Comparison of ENCODE assay signal across 18 cellular contexts in genomic region chr12:30110505-30110904, GRCh38.
DNase-seq lines count a peak whose midpoint lies in the region; ATAC-seq, FAIRE-seq and TF ChIP-seq lines count a peak whose summit lies in the region.
"Had no signal": no experiment of that assay in that cellular context is flagged by ENCODE, and none has a peak within 500 bp of the region (broad histone marks: within the 10 kb centered on the region; RNA-seq: fewer than 3 reads in every experiment).

No MANE protein-coding gene starts in this region.

- H3K4me2 ChIP-seq in endothelial cell of umbilical vein (ENCODE audit: insufficient read depth, low read length) (no peak overlapping the region), trophoblast cell (ENCODE audit: low read length) (no peak overlapping the region)
- H3K4me2 ChIP-seq: BLaER1 treated with 17β-estradiol and CSF1 and Interleukin-3, amounts not matched to agents 10 nM and 100 nM had no signal

- TF ChIP-seq CTCF in endothelial cell of umbilical vein (IDR thresholded peaks at IDR 0.05; ENCODE audit: extremely low read depth in 1 of 2, insufficient read depth in 1 of 2, low read depth in 1 of 2, low read length in 2 of 2): no peak
- TF ChIP-seq CTCF in colonic mucosa (IDR thresholded peaks at IDR 0.05): no peak

- no peak overlapping the region for H4K8ac ChIP-seq in trophoblast cell (ENCODE audit: low read depth, low read length)

- ATAC-seq in Right ventricle myocardium superior (ENCODE audit: poor library complexity) (no peak), left cardiac atrium (no peak)
- ATAC-seq: CD8-positive, alpha-beta T cell; GM12878; HCT116 had no signal

- H3K27me3 ChIP-seq in endothelial cell of umbilical vein (ENCODE audit: control insufficient read depth in 2 of 2, insufficient read depth in 2 of 2, low read length in 2 of 2): no peaks in the 10 kb centered on the region
- no peaks in the 10 kb centered on the region for H3K27me3 ChIP-seq in trophoblast cell (ENCODE audit: insufficient read depth, low read length)
- no peaks in the 10 kb centered on the region for H3K27me3 ChIP-seq in colonic mucosa
- H3K27me3 ChIP-seq: BLaER1 treated with 17β-estradiol and CSF1 and Interleukin-3, amounts not matched to agents 10 nM and 100 nM had no signal

- H3K4me3 ChIP-seq in endothelial cell of umbilical vein (replicated peaks in 1 of 3; ENCODE audit: insufficient read depth in 1 of 3, low read depth in 1 of 3, low read length in 3 of 3): no peak overlapping the region
- H3K4me3 ChIP-seq in trophoblast cell (ENCODE audit: low read depth, low read length): no peak overlapping the region
- H3K4me3 ChIP-seq in colonic mucosa: no peak overlapping the region
- H3K4me3 ChIP-seq: BLaER1 treated with 17β-estradiol and CSF1 and Interleukin-3, amounts not matched to agents 10 nM and 100 nM; GM12878 had no signal

- H4K12ac ChIP-seq in trophoblast cell (ENCODE audit: low read depth, low read length): no peak overlapping the region

- FAIRE-seq in endothelial cell of umbilical vein (lab: Jason Lieb, UNC): no peak
- FAIRE-seq: GM12878, HTR-8/SVneo had no signal

- H3K4ac ChIP-seq in trophoblast cell (ENCODE audit: low read depth, low read length): no peak overlapping the region

- CTCF ChIA-PET in endothelial cell of umbilical vein (lab: Charles Lee): no interaction called here

- peak overlapping the region; percentile 6 for H2BK12ac ChIP-seq in trophoblast cell (ENCODE audit: low read length)

- dilution Hi-C loops in endothelial cell of umbilical vein (cut with MboI; ENCODE audit: extremely low pct_ligation_motif_present, low sequenced_read_pairs): no loop called here

- DNase-seq in Right ventricle myocardium superior: peak; percentile 25
- no peak for DNase-seq in left cardiac atrium
- no peak for DNase-seq in endothelial cell of umbilical vein (ENCODE audit: low read depth, low spot score)
- DNase-seq in trophoblast cell: no peak
- no peak for DNase-seq in NCI-H1694 treated with DMSO at 0.1 percent for 48 hours (lab: John Stamatoyannopoulos, UW)
- no peak for DNase-seq in colonic mucosa
- DNase-seq in NCI-H2029 (lab: John Stamatoyannopoulos, UW): no peak
- DNase-seq: 8988T; CD8-positive, alpha-beta T cell; DMS 273 treated with DMSO at 0.1 percent for 48 hours; DND-41; GOT3; H7; HFFc6 had no signal

- H2BK120ac ChIP-seq in trophoblast cell (ENCODE audit: insufficient read depth, low read length, poor library complexity): peak overlapping the region; percentile 5

- peak overlapping the region; percentile 25 for H2AFZ ChIP-seq in endothelial cell of umbilical vein (ENCODE audit: low read depth, low read length)
- H2AFZ ChIP-seq in trophoblast cell (ENCODE audit: insufficient read depth, low read length, poor library complexity): no peak overlapping the region

- no peak overlapping the region for H2AK5ac ChIP-seq in trophoblast cell (ENCODE audit: low read length)

- no peaks in the 10 kb centered on the region for H3K9me1 ChIP-seq in endothelial cell of umbilical vein (replicated peaks; ENCODE audit: control insufficient read depth, extremely low read depth, insufficient read depth, low read length)

- WGBS in trophoblast cell (ENCODE audit: extremely low coverage, insufficient coverage, insufficient read length): no CpG with 5 or more reads among the region's 22 CpGs

- intact Hi-C loops in Right ventricle myocardium superior (cut with DNase I) (no loop called here), left cardiac atrium (cut with DNase I) (no loop called here), endothelial cell of umbilical vein (cut with micrococcal nuclease) (no loop called here), colonic mucosa (cut with DNase I) (no loop called here)

- POLR2A ChIA-PET in endothelial cell of umbilical vein (lab: Charles Lee): no interaction called here

- no peak overlapping the region for H3K14ac ChIP-seq in trophoblast cell (ENCODE audit: low read length)

- BruUV-seq in endothelial cell of umbilical vein (replicated peaks; lab: Mats Ljungman, UMichigan): no TSS peak

- H2BK5ac ChIP-seq in trophoblast cell (ENCODE audit: low read depth, low read length, poor library complexity): no peak overlapping the region

- H3K36me3 ChIP-seq in endothelial cell of umbilical vein (ENCODE audit: control insufficient read depth in 2 of 2, extremely low read depth in 1 of 2, insufficient read depth in 2 of 2, low read length in 2 of 2) (no peaks in the 10 kb centered on the region), trophoblast cell (ENCODE audit: control insufficient read depth in 1 of 2, insufficient read depth in 2 of 2, low read length in 2 of 2) (no peaks in the 10 kb centered on the region), colonic mucosa (no peaks in the 10 kb centered on the region)
- H3K36me3 ChIP-seq: BLaER1 treated with 17β-estradiol and CSF1 and Interleukin-3, amounts not matched to agents 10 nM and 100 nM had no signal

- TF ChIP-seq POLR2A in endothelial cell of umbilical vein (IDR thresholded peaks at IDR 0.05; ENCODE audit: low read depth, low read length): no peak

- H3K79me1 ChIP-seq in trophoblast cell (ENCODE audit: low read length): peaks cover 2% of the 10 kb centered on the region

- H3K9ac ChIP-seq in endothelial cell of umbilical vein (replicated peaks; ENCODE audit: extremely low read depth, insufficient read depth, low read length) (no peak overlapping the region), trophoblast cell (ENCODE audit: low read length) (no peak overlapping the region), colonic mucosa (ENCODE audit: low read depth in 2 of 2, low read length in 2 of 2) (no peak overlapping the region)
- H3K9ac ChIP-seq: BLaER1 treated with 17β-estradiol and CSF1 and Interleukin-3, amounts not matched to agents 10 nM and 100 nM had no signal

- H3K23ac ChIP-seq in trophoblast cell (ENCODE audit: low read length): no peak overlapping the region

- H3K79me2 ChIP-seq in endothelial cell of umbilical vein (ENCODE audit: control insufficient read depth, insufficient read depth, low read length) (no peaks in the 10 kb centered on the region), trophoblast cell (ENCODE audit: control insufficient read depth, insufficient read depth, low read length, poor library complexity) (no peaks in the 10 kb centered on the region)

- H3K9me3 ChIP-seq in endothelial cell of umbilical vein (replicated peaks; ENCODE audit: control insufficient read depth, insufficient read depth, low read length) (no peaks in the 10 kb centered on the region), trophoblast cell (ENCODE audit: insufficient read depth, low read depth, low read length) (peaks cover 2% of the 10 kb centered on the region), colonic mucosa (no peaks in the 10 kb centered on the region)

- no peaks in the 10 kb centered on the region for H4K20me1 ChIP-seq in endothelial cell of umbilical vein (replicated peaks; ENCODE audit: control insufficient read depth, extremely low read depth, insufficient read depth, low read length)
- H4K20me1 ChIP-seq: BLaER1 treated with 17β-estradiol and CSF1 and Interleukin-3, amounts not matched to agents 10 nM and 100 nM had no signal

- H3K18ac ChIP-seq in trophoblast cell (ENCODE audit: low read length): peak overlapping the region; percentile 33

- H3K4me1 ChIP-seq in endothelial cell of umbilical vein (ENCODE audit: control insufficient read depth, extremely low read depth, insufficient read depth, low read length) (peaks cover 11% of the 10 kb centered on the region), trophoblast cell (ENCODE audit: control insufficient read depth in 1 of 2, insufficient read depth in 2 of 2, low read length in 2 of 2) (peaks cover 0 to 6% of the 10 kb centered on the region in 2 experiments), colonic mucosa (no peaks in the 10 kb centered on the region)
- H3K4me1 ChIP-seq: BLaER1 treated with 17β-estradiol and CSF1 and Interleukin-3, amounts not matched to agents 10 nM and 100 nM had no signal

- H4K91ac ChIP-seq in trophoblast cell (ENCODE audit: low read depth, low read length): peak overlapping the region; percentile 25

- H3K27ac ChIP-seq in endothelial cell of umbilical vein (ENCODE audit: insufficient read depth, low read depth, low read length) (peak overlapping the region; percentile 58), trophoblast cell (ENCODE audit: low read depth, low read length) (no peak overlapping the region), colonic mucosa (no peak overlapping the region)
- H3K27ac ChIP-seq: BLaER1 treated with 17β-estradiol and CSF1 and Interleukin-3, amounts not matched to agents 10 nM and 100 nM had no signal

TF ChIP-seq in endothelial cell of umbilical vein, 7 proteins besides CTCF, POLR2A, EP300 and RAD21:
- TF ChIP-seq EZH2 (IDR thresholded peaks at IDR 0.05; ENCODE audit: borderline replicate concordance, low read depth, low read length, severe bottlenecking) (no peak), JUN (IDR thresholded peaks at IDR 0.05; ENCODE audit: borderline replicate concordance, insufficient read depth, insufficient read length, low read depth) (no peak), MAX (IDR thresholded peaks at IDR 0.05; ENCODE audit: insufficient read depth, insufficient read length) (no peak), GATA2 (IDR thresholded peaks at IDR 0.05; ENCODE audit: insufficient read depth, insufficient read length, low read depth, low read length) (no peak), POLR2AphosphoS5 (IDR thresholded peaks at IDR 0.05; ENCODE audit: insufficient read depth, low read depth, low read length) (no peak), MYC (IDR thresholded peaks at IDR 0.05; ENCODE audit: low read depth, low read length) (no peak), FOS (IDR thresholded peaks at IDR 0.05; ENCODE audit: borderline replicate concordance, insufficient read depth, low read length) (no peak)
